ENCODE assay signal across 8 cellular contexts in genomic region chr10:87095241-87095945, GRCh38. TPM values are rescaled to one million over a fixed set of nuclear protein-coding genes. Genes with fewer than 3 reads are reported as not detected.
A peak's percentile ranks its signal among the peaks of the same experiment; 100 is the strongest.
DNase-seq lines count a peak whose midpoint lies in the region; ATAC-seq, FAIRE-seq and TF ChIP-seq lines count a peak whose summit lies in the region.

No MANE protein-coding gene starts in this region.

- H3K4me1 ChIP-seq in endothelial cell of umbilical vein (ENCODE audit: control insufficient read depth, extremely low read depth, insufficient read depth, low read length), result peaks cover 35% of the 10 kb centered on the region
- H3K4me1 ChIP-seq in mucosa of descending colon (ENCODE audit: low read depth), result peaks cover 17% of the 10 kb centered on the region

- peak; percentile 70 for TF ChIP-seq POLR2A in endothelial cell of umbilical vein (IDR thresholded peaks at IDR 0.05; ENCODE audit: low read depth, low read length)

- DNase-seq in AG04450 (ENCODE audit: low read depth, low spot score) (peak; percentile 56), NOMO-1 (lab: John Stamatoyannopoulos, UW; ENCODE audit: unreplicated experiment in 2 of 2) (peak; percentile 61 to 77), endothelial cell of umbilical vein (ENCODE audit: low read depth, low spot score) (peak; percentile 85), mucosa of descending colon (peak; percentile 75 to 91 (median 89))
- DNase-seq in activated CD8-positive, alpha-beta memory T cell treated with anti-CD3 and anti-CD28 coated beads, Interleukin-2, amount 50 U/mL, for 4 hours, result peak; percentile 79
- DNase-seq in stimulated activated CD8-positive, alpha-beta memory T cell treated with anti-CD3 and anti-CD28 coated beads, Interleukin-4, amount 100 ng/mL, for 24 hours (ENCODE audit: low read depth), result peak; percentile 74

- peak overlapping the region; percentile 81 for H2AFZ ChIP-seq in endothelial cell of umbilical vein (ENCODE audit: low read depth, low read length)

- H3K4me3 ChIP-seq in AG04450 (ENCODE audit: low read depth, low read length) (peak overlapping the region; percentile 80), endothelial cell of umbilical vein (replicated peaks in 1 of 3; ENCODE audit: insufficient read depth in 1 of 3, low read depth in 1 of 3, low read length in 3 of 3) (peak overlapping the region; percentile 5 to 69 (median 67)), mucosa of descending colon (peak overlapping the region; percentile 70)

- H3K36me3 ChIP-seq in endothelial cell of umbilical vein (ENCODE audit: control insufficient read depth in 2 of 2, extremely low read depth in 1 of 2, insufficient read depth in 2 of 2, low read length in 2 of 2) (no peaks in the 10 kb centered on the region), mucosa of descending colon (ENCODE audit: low read depth) (no peaks in the 10 kb centered on the region)

- ATAC-seq in GM18858 (IDR thresholded peaks at IDR 0.05; ENCODE audit: unreplicated experiment) (peak; percentile 41), HG03064 (IDR thresholded peaks at IDR 0.05; ENCODE audit: low read depth, unreplicated experiment) (peak; percentile 46), mucosa of descending colon (peak; percentile 70)

- no peaks in the 10 kb centered on the region for H3K27me3 ChIP-seq in AG04450 (ENCODE audit: control insufficient read depth, insufficient read depth, low read length)
- H3K27me3 ChIP-seq in endothelial cell of umbilical vein (ENCODE audit: control insufficient read depth in 2 of 2, insufficient read depth in 2 of 2, low read length in 2 of 2), result no peaks in the 10 kb centered on the region

- H4K20me1 ChIP-seq in endothelial cell of umbilical vein (replicated peaks; ENCODE audit: control insufficient read depth, extremely low read depth, insufficient read depth, low read length), result no peaks in the 10 kb centered on the region

- dilution Hi-C loops in endothelial cell of umbilical vein (cut with MboI; ENCODE audit: extremely low pct_ligation_motif_present, low sequenced_read_pairs), result no loop called here

- peak overlapping the region; percentile 81 for H3K9ac ChIP-seq in endothelial cell of umbilical vein (replicated peaks; ENCODE audit: extremely low read depth, insufficient read depth, low read length)

- H3K9me3 ChIP-seq in AG04450 (ENCODE audit: control insufficient read depth, insufficient read depth, low read length) (no peaks in the 10 kb centered on the region; the same call in 1 of the 2 replicates), endothelial cell of umbilical vein (replicated peaks; ENCODE audit: control insufficient read depth, insufficient read depth, low read length) (no peaks in the 10 kb centered on the region), mucosa of descending colon (no peaks in the 10 kb centered on the region)

- CTCF ChIA-PET in AG04450 (lab: Charles Lee), result interaction anchor here (1.9 kb wide), 1 partner anchor 156 kb away, joined by 23 read pairs; no protein-coding TSS in a partner anchor
- CTCF ChIA-PET in endothelial cell of umbilical vein (lab: Charles Lee), result interaction anchor here (0.5 to 1.1 kb wide), 4 partner anchors 11 to 156 kb away, joined by 3 to 5 read pairs (median 4); no protein-coding TSS in a partner anchor

- peak overlapping the region; percentile 40 for H3K4me2 ChIP-seq in endothelial cell of umbilical vein (ENCODE audit: insufficient read depth, low read length)

- H3K27ac ChIP-seq in AG04450 (ENCODE audit: low read depth, low read length), result peak overlapping the region; percentile 81
- peak overlapping the region; percentile 72 for H3K27ac ChIP-seq in endothelial cell of umbilical vein (ENCODE audit: insufficient read depth, low read depth, low read length)

- peaks cover 60% of the 10 kb centered on the region for H3K79me2 ChIP-seq in endothelial cell of umbilical vein (ENCODE audit: control insufficient read depth, insufficient read depth, low read length)

- 0 out of 2 replicates have a peak, but pooled peaks have one; percentile 1 for TF ChIP-seq CTCF in AG04450 (IDR thresholded peaks at IDR 0.05; ENCODE audit: low read depth, low read length)
- no peak for TF ChIP-seq CTCF in endothelial cell of umbilical vein (IDR thresholded peaks at IDR 0.05; ENCODE audit: extremely low read depth in 1 of 2, insufficient read depth in 1 of 2, low read depth in 1 of 2, low read length in 2 of 2)
- no peak for TF ChIP-seq CTCF in mucosa of descending colon (IDR thresholded peaks at IDR 0.05)

- intact Hi-C loops in endothelial cell of umbilical vein (cut with micrococcal nuclease), result loop anchor here (2.0 kb wide), 2 partner anchors 125 to 137 kb away; partner anchors contain the start of gene SNCG
- intact Hi-C loops in mucosa of descending colon (cut with DNase I, micrococcal nuclease), result no loop called here

- peak; percentile 18 for FAIRE-seq in endothelial cell of umbilical vein (lab: Jason Lieb, UNC)

- no TSS peak for BruUV-seq in endothelial cell of umbilical vein (replicated peaks; lab: Mats Ljungman, UMichigan)

- POLR2A ChIA-PET in AG04450 (lab: Yijun Ruan, JAX) (interaction anchor here (0.8 to 1.4 kb wide), 5 partner anchors 11 to 339 kb away, joined by 3 to 7 read pairs (median 4); partner anchors contain the start of gene BMPR1A), endothelial cell of umbilical vein (lab: Charles Lee) (no interaction called here)

- H3K9me1 ChIP-seq in endothelial cell of umbilical vein (replicated peaks; ENCODE audit: control insufficient read depth, extremely low read depth, insufficient read depth, low read length), result no peaks in the 10 kb centered on the region

TF ChIP-seq in endothelial cell of umbilical vein, 7 proteins besides CTCF, POLR2A, EP300 and RAD21:
- TF ChIP-seq FOS (IDR thresholded peaks at IDR 0.05; ENCODE audit: borderline replicate concordance, insufficient read depth, low read length), result peak; percentile 56
- no peak for TF ChIP-seq MYC (IDR thresholded peaks at IDR 0.05; ENCODE audit: low read depth, low read length)
- TF ChIP-seq MAX (IDR thresholded peaks at IDR 0.05; ENCODE audit: insufficient read depth, insufficient read length), result peak; percentile 87
- no peak for TF ChIP-seq EZH2 (IDR thresholded peaks at IDR 0.05; ENCODE audit: borderline replicate concordance, low read depth, low read length, severe bottlenecking)
- TF ChIP-seq POLR2AphosphoS5 (IDR thresholded peaks at IDR 0.05; ENCODE audit: insufficient read depth, low read depth, low read length), result peak; percentile 87
- no peak for TF ChIP-seq JUN (IDR thresholded peaks at IDR 0.05; ENCODE audit: borderline replicate concordance, insufficient read depth, insufficient read length, low read depth)
- no peak for TF ChIP-seq GATA2 (IDR thresholded peaks at IDR 0.05; ENCODE audit: insufficient read depth, insufficient read length, low read depth, low read length)

RNA-seq across cellular contexts. Expression of gene SHLD2, which starts 0.4 kb away (rescaled TPM):
- polyA plus RNA-seq in AG04450 (2011; rRNA removed), result 18.0 and 24.2 TPM in 2 replicates
- polyA minus RNA-seq in AG04450 (2011; rRNA and poly(A)+ RNA removed), result 8.0 and 18.6 TPM in 2 replicates
- 19.2 and 22.4 TPM in 2 replicates for total RNA-seq in endothelial cell of umbilical vein
- 4.8 and 6.1 TPM in 2 replicates for polyA plus RNA-seq in endothelial cell of umbilical vein
- polyA plus RNA-seq in endothelial cell of umbilical vein (2011; cell fraction: cytosol; rRNA removed), result 8.0 and 8.4 TPM in 2 replicates
- polyA plus RNA-seq in endothelial cell of umbilical vein (2011; cell fraction: nucleus; rRNA removed), result 14.3 and 18.1 TPM in 2 replicates
- polyA plus RNA-seq in endothelial cell of umbilical vein (2012), result 11.4 and 19.1 TPM in 2 replicates
- 9.1 and 11.8 TPM in 2 replicates for polyA minus RNA-seq in endothelial cell of umbilical vein
- polyA minus RNA-seq in endothelial cell of umbilical vein (2011; cell fraction: cytosol; rRNA and poly(A)+ RNA removed), result 25.9 TPM
- 14.3 and 17.6 TPM in 2 replicates for polyA minus RNA-seq in endothelial cell of umbilical vein (2011; cell fraction: nucleus; rRNA and poly(A)+ RNA removed)
- 10 to 100 TPM; 28.0 to 32.2 (median 28.7) TPM for total RNA-seq in mucosa of descending colon

RNA-seq across cellular contexts. Expression of gene GLUD1, which starts 0.8 kb away (rescaled TPM):
- polyA plus RNA-seq in AG04450 (2011; rRNA removed) (108 and 127 TPM in 2 replicates), endothelial cell of umbilical vein (34.1 and 41.9 TPM in 2 replicates)
- 79.0 and 94.0 TPM in 2 replicates for polyA minus RNA-seq in AG04450 (2011; rRNA and poly(A)+ RNA removed)
- total RNA-seq in endothelial cell of umbilical vein (86.6 and 94.7 TPM in 2 replicates), mucosa of descending colon (100 to 1,000 TPM; 114 to 141 (median 131) TPM)
- polyA plus RNA-seq in endothelial cell of umbilical vein (2011; cell fraction: cytosol; rRNA removed), result 48.4 and 49.4 TPM in 2 replicates
- 46.3 and 52.0 TPM in 2 replicates for polyA plus RNA-seq in endothelial cell of umbilical vein (2011; cell fraction: nucleus; rRNA removed)
- polyA plus RNA-seq in endothelial cell of umbilical vein (2012), result 105 and 122 TPM in 2 replicates
- 65.3 and 69.5 TPM in 2 replicates for polyA minus RNA-seq in endothelial cell of umbilical vein
- 60.5 TPM for polyA minus RNA-seq in endothelial cell of umbilical vein (2011; cell fraction: cytosol; rRNA and poly(A)+ RNA removed)
- 24.5 and 33.5 TPM in 2 replicates for polyA minus RNA-seq in endothelial cell of umbilical vein (2011; cell fraction: nucleus; rRNA and poly(A)+ RNA removed)

Comparison
In these comparisons a context has a peak if more than half of its experiments do, and no peak if none do; other contexts are left out.
1. Peak in every context shown above with its lines: DNase-seq, ATAC-seq, H3K4me3 ChIP-seq and H3K27ac ChIP-seq.